9 cellular contexts compared by ENCODE assay signal in the genomic region with DNA sequence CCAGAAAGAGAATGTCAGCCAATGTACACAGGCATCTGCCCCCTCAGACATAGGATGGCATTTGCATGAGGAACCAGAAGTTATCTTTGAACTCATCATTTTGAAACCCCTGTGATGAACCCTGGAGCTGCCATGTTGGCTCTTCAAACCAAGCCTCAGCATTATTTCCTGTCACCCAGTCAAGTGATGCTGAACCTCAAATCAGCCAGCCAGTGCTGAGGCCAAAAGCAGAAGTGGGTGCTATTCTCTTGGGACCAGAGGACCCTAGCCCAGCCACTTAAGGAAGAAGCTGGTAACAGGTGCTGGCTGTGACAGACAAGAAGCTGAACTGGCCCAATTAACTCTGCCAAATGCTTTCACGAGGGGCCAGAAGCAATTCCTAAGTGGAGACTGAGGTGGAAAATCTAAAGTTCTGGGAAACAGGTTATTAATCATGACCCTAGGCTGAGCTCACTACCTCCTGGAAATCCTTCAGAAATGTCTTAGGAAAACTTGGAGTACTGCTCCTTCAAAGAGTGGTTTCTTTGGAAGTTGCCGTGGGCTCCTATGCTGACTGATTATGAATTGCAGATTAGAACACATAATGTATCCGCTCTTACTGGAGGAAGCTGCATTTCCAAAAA. TPM values are rescaled to one million over a fixed set of nuclear protein-coding genes. Genes with fewer than 3 reads are reported as not detected.
DNase-seq lines count a peak whose midpoint lies in the region; ATAC-seq and TF ChIP-seq lines count a peak whose summit lies in the region.
"Had no signal": no experiment of that assay in that cellular context is flagged by ENCODE, and none has a peak within 500 bp of the region (broad histone marks: within the 10 kb centered on the region; RNA-seq: fewer than 3 reads in every experiment).

No MANE protein-coding gene starts in this region.

- CTCF ChIA-PET in activated CD8-positive, alpha-beta T cell treated with anti-CD3 and anti-CD28 coated beads for 36 hours (lab: Charles Lee) = interaction anchor here (0.8 to 2.4 kb wide), 4 partner anchors 13 to 19 kb away, joined by 4 to 14 read pairs (median 4); no protein-coding TSS in a partner anchor
- CTCF ChIA-PET in activated CD8-positive, alpha-beta T cell treated with anti-CD3 and anti-CD28 coated beads, Interleukin-2, amount 10 ng/mL, durations not matched to agents 7 days and 5 days (lab: Charles Lee) = interaction anchor here (1.0 to 2.8 kb wide), 6 partner anchors 10 to 65 kb away, joined by 3 to 12 read pairs (median 4); partner anchors contain the start of gene SERINC3

- H3K36me3 Mint-ChIP-seq in activated CD8-positive, alpha-beta T cell treated with anti-CD3 and anti-CD28 coated beads for 36 hours (ENCODE audit: low read depth) = no peaks in the 10 kb centered on the region
- H3K36me3 Mint-ChIP-seq in activated CD8-positive, alpha-beta T cell treated with anti-CD3 and anti-CD28 coated beads, Interleukin-2, amount 10 ng/mL, durations not matched to agents 7 days and 5 days (ENCODE audit: low read depth) = no peaks in the 10 kb centered on the region

- no peak for TF ChIP-seq EP300 in stomach (IDR thresholded peaks at IDR 0.05)

- peak; percentile 39 for ATAC-seq in activated CD8-positive, alpha-beta T cell treated with anti-CD3 and anti-CD28 coated beads for 36 hours
- no peak for ATAC-seq in activated CD8-positive, alpha-beta T cell treated with anti-CD3 and anti-CD28 coated beads, Interleukin-2, amount 10 ng/mL, durations not matched to agents 7 days and 5 days
- ATAC-seq in HG02852 (IDR thresholded peaks at IDR 0.05; ENCODE audit: unreplicated experiment) = peak; percentile 47

- TF ChIP-seq CTCF in activated CD8-positive, alpha-beta T cell treated with anti-CD3 and anti-CD28 coated beads for 36 hours (IDR thresholded peaks at IDR 0.05) = no peak
- TF ChIP-seq CTCF in stomach (IDR thresholded peaks at IDR 0.05) (no peak), brain microvascular endothelial cell (IDR thresholded peaks at IDR 0.05; ENCODE audit: low read depth, low read length, missing control alignments) (no peak)

- H3K27ac Mint-ChIP-seq in activated CD8-positive, alpha-beta T cell treated with anti-CD3 and anti-CD28 coated beads for 36 hours = no peak overlapping the region
- no peak overlapping the region for H3K27ac Mint-ChIP-seq in activated CD8-positive, alpha-beta T cell treated with anti-CD3 and anti-CD28 coated beads, Interleukin-2, amount 10 ng/mL, durations not matched to agents 7 days and 5 days

- TF ChIP-seq POLR2A in stomach (IDR thresholded peaks at IDR 0.05) = no peak

- H3K27me3 Mint-ChIP-seq in activated CD8-positive, alpha-beta T cell treated with anti-CD3 and anti-CD28 coated beads for 36 hours = no peaks in the 10 kb centered on the region
- peaks cover 2% of the 10 kb centered on the region for H3K27me3 Mint-ChIP-seq in activated CD8-positive, alpha-beta T cell treated with anti-CD3 and anti-CD28 coated beads, Interleukin-2, amount 10 ng/mL, durations not matched to agents 7 days and 5 days (ENCODE audit: low read depth)

- H3K36me3 ChIP-seq in stomach (peaks cover 10 to 16% (median 16%) of the 10 kb centered on the region in 4 donors), brain microvascular endothelial cell (replicated peaks) (no peaks in the 10 kb centered on the region)

- H3K9me3 ChIP-seq in stomach = no peaks in the 10 kb centered on the region

- POLR2A ChIA-PET in activated CD8-positive, alpha-beta T cell treated with anti-CD3 and anti-CD28 coated beads for 36 hours (lab: Charles Lee) = interaction anchor here (1.1 kb wide), 1 partner anchor 24 kb away, joined by 3 read pairs; no protein-coding TSS in a partner anchor
- POLR2A ChIA-PET in activated CD8-positive, alpha-beta T cell treated with anti-CD3 and anti-CD28 coated beads, Interleukin-2, amount 10 ng/mL, durations not matched to agents 7 days and 5 days (lab: Charles Lee) = no interaction called here

- H3K27ac ChIP-seq in stomach (peak overlapping the region; percentile 29 to 87 (median 81)), brain microvascular endothelial cell (no peak overlapping the region)

- DNase-seq in activated CD8-positive, alpha-beta T cell treated with anti-CD3 and anti-CD28 coated beads for 36 hours = peak; percentile 10
- DNase-seq in activated CD8-positive, alpha-beta T cell treated with anti-CD3 and anti-CD28 coated beads, Interleukin-2, amount 10 ng/mL, durations not matched to agents 7 days and 5 days = no peak
- DNase-seq in OCI-M1 (lab: John Stamatoyannopoulos, UW) = peak; percentile 27
- no peak for DNase-seq in stomach
- no peak for DNase-seq in stimulated activated naive CD4-positive, alpha-beta T cell treated with Interleukin-2 at 50 U/mL for 16 hours (lab: John Stamatoyannopoulos, UW)
- DNase-seq in brain microvascular endothelial cell = no peak
- DNase-seq in mesenteric fat pad (ENCODE audit: low spot score) = no peak
- DNase-seq: anterior cingulate cortex had no signal

- H3K27me3 ChIP-seq in stomach (no peaks in the 10 kb centered on the region), brain microvascular endothelial cell (replicated peaks) (no peaks in the 10 kb centered on the region)

- H3K9me3 Mint-ChIP-seq in activated CD8-positive, alpha-beta T cell treated with anti-CD3 and anti-CD28 coated beads for 36 hours = no peaks in the 10 kb centered on the region
- no peaks in the 10 kb centered on the region for H3K9me3 Mint-ChIP-seq in activated CD8-positive, alpha-beta T cell treated with anti-CD3 and anti-CD28 coated beads, Interleukin-2, amount 10 ng/mL, durations not matched to agents 7 days and 5 days (ENCODE audit: insufficient read depth)

- intact Hi-C loops in activated CD8-positive, alpha-beta T cell treated with anti-CD3 and anti-CD28 coated beads for 36 hours (cut with micrococcal nuclease) = no loop called here
- intact Hi-C loops in stomach (cut with DNase I; ENCODE audit: low total_unique reads) = no loop called here

- no peak overlapping the region for H3K4me3 Mint-ChIP-seq in activated CD8-positive, alpha-beta T cell treated with anti-CD3 and anti-CD28 coated beads for 36 hours
- H3K4me3 Mint-ChIP-seq in activated CD8-positive, alpha-beta T cell treated with anti-CD3 and anti-CD28 coated beads, Interleukin-2, amount 10 ng/mL, durations not matched to agents 7 days and 5 days = no peak overlapping the region

- H3K4me3 ChIP-seq in stomach (peak overlapping the region in 2 of 4 donors; percentile 13 to 44), brain microvascular endothelial cell (ENCODE audit: low read depth, low read length) (no peak overlapping the region)

- peaks cover 14 to 49% (median 35%) of the 10 kb centered on the region in 4 donors for H3K4me1 ChIP-seq in stomach

- peaks cover 8% of the 10 kb centered on the region for H3K4me1 Mint-ChIP-seq in activated CD8-positive, alpha-beta T cell treated with anti-CD3 and anti-CD28 coated beads for 36 hours (ENCODE audit: low read depth)
- H3K4me1 Mint-ChIP-seq in activated CD8-positive, alpha-beta T cell treated with anti-CD3 and anti-CD28 coated beads, Interleukin-2, amount 10 ng/mL, durations not matched to agents 7 days and 5 days (ENCODE audit: low read depth) = peaks cover 10% of the 10 kb centered on the region

- in situ Hi-C loops in brain microvascular endothelial cell (cut with HindIII; ENCODE audit: low pct_ligation_motif_present, low sequenced_read_pairs) = no loop called here

- 65 to 83% (median 80%) methylated on average over 3 of the region's 3 CpGs for WGBS in stomach, 5 donors

RNA-seq across cellular contexts. Expression of gene PKIG, which starts 4.0 kb away (rescaled TPM):
- total RNA-seq in activated CD8-positive, alpha-beta T cell treated with anti-CD3 and anti-CD28 coated beads for 36 hours = 1 to 10 TPM; 4.8 TPM
- total RNA-seq in activated CD8-positive, alpha-beta T cell treated with anti-CD3 and anti-CD28 coated beads, Interleukin-2, amount 10 ng/mL, durations not matched to agents 7 days and 5 days = 1 to 10 TPM; 2.1 to 2.2 TPM
- total RNA-seq in stomach = 100 to 1,000 TPM in 1 of 5 donors, 10 to 100 TPM in 4; 17.4 to 113 (median 41.7) TPM
- polyA plus RNA-seq in stomach = 100 to 1,000 TPM in 1 of 3 donors, 10 to 100 TPM in 2; 52.0 to 124 (median 86.9) TPM
- 50.1 TPM for total RNA-seq in mesenteric fat pad

Comparison
In these comparisons a context has a peak if more than half of its experiments do, and no peak if none do; other contexts are left out.
1. DNase-seq: peak in activated CD8-positive, alpha-beta T cell treated with anti-CD3 and anti-CD28 coated beads for 36 hours (single experiment) and OCI-M1 (single experiment); none in activated CD8-positive, alpha-beta T cell treated with anti-CD3 and anti-CD28 coated beads, Interleukin-2, amount 10 ng/mL, durations not matched to agents 7 days and 5 days (single experiment), stomach (single experiment), stimulated activated naive CD4-positive, alpha-beta T cell treated with Interleukin-2 at 50 U/mL for 16 hours (single experiment), brain microvascular endothelial cell (single experiment) and mesenteric fat pad (single experiment).